In genomic region chr18:75252136-75252535, GRCh38 we compare ENCODE assay signal across 25 cellular contexts.
"Had no signal": no experiment of that assay in that cellular context is flagged by ENCODE, and none has a peak within 500 bp of the region (broad histone marks: within the 10 kb centered on the region; RNA-seq: fewer than 3 reads in every experiment).

No MANE protein-coding gene starts in this region.

- DNase-seq: activated CD4-positive, alpha-beta T cell treated with anti-CD3 and anti-CD28 coated beads for 1 hour; activated CD4-positive, alpha-beta T cell treated with anti-CD3 and anti-CD28 coated beads, Interleukin-2, amount 50 U/mL, for 1 hour; activated T-cell treated with anti-CD3 and anti-CD28 coated beads, Interleukin-2, amount 50 U/mL, for 1 hour; adrenal gland; brain microvascular endothelial cell; caudate nucleus; effector CD4-positive, alpha-beta T cell; erythroblast; foreskin fibroblast; heart right ventricle; islet precursor cell; lower lobe of right lung; midbrain; natural killer cell; ovary; stimulated activated CD4-positive, alpha-beta T cell treated with anti-CD3 and anti-CD28 coated beads, Interleukin-12 subunit alpha, Interleukin-12 subunit beta, amount 100 ng/mL, for 4 hours; stimulated activated CD4-positive, alpha-beta T cell treated with anti-CD3 and anti-CD28 coated beads, Interleukin-4, amount 100 ng/mL, for 4 hours; stimulated activated naive CD8-positive, alpha-beta T cell treated with anti-CD3 and anti-CD28 coated beads, Interleukin-15, Interleukin-2, amounts not matched to agents 100 U/mL and 50 U/mL, for 24 hours; T-helper 9 cell; tibial artery had no signal

- H3K27ac ChIP-seq: ascending aorta, brain microvascular endothelial cell, lower lobe of right lung, prostate gland, tibial artery had no signal

- H3K27me3 ChIP-seq: adrenal gland, ascending aorta, brain microvascular endothelial cell, heart right ventricle, ovary, tibial artery had no signal

- H3K36me3 Mint-ChIP-seq: natural killer cell had no signal

- H3K36me3 ChIP-seq: adrenal gland, ascending aorta, brain microvascular endothelial cell, heart right ventricle, lower lobe of right lung, ovary, prostate gland, tibial artery had no signal

- H3K27ac Mint-ChIP-seq: activated naive CD4-positive, alpha-beta T cell treated with anti-CD3 and anti-CD28 coated beads, Interleukin-2, amount 50 U/mL, for 72 hours; dendritic cell treated with granulocyte-macrophage colony-stimulating factor and Interleukin-4, amounts not matched to agents 40 ng/mL and 50 ng/mL, for 4 days had no signal

- FAIRE-seq: endometrium had no signal

- H3K27me3 Mint-ChIP-seq: dendritic cell treated with granulocyte-macrophage colony-stimulating factor and Interleukin-4, amounts not matched to agents 40 ng/mL and 50 ng/mL, for 4 days had no signal

- H3K4me3 ChIP-seq: adrenal gland, ascending aorta, heart right ventricle, lower lobe of right lung, ovary, prostate gland, tibial artery had no signal

- H3K9me3 Mint-ChIP-seq: activated naive CD4-positive, alpha-beta T cell treated with anti-CD3 and anti-CD28 coated beads, Interleukin-2, amount 50 U/mL, for 72 hours had no signal

- H3K4me3 Mint-ChIP-seq: dendritic cell treated with granulocyte-macrophage colony-stimulating factor and Interleukin-4, amounts not matched to agents 40 ng/mL and 50 ng/mL, for 4 days; natural killer cell had no signal

- H3K4me1 ChIP-seq: prostate gland had no signal

- H3K9me3 ChIP-seq: adrenal gland, ascending aorta, heart right ventricle, lower lobe of right lung, ovary, prostate gland, tibial artery had no signal
